In genomic region chr20:2709205-2709981, GRCh38 we compare ENCODE assay signal across 1 cellular context.
A peak's percentile ranks its signal among the peaks of the same experiment; 100 is the strongest.
TF ChIP-seq lines count a peak whose summit lies in the region.

No MANE protein-coding gene starts in this region.

TF ChIP-seq in HepG2, 621 proteins besides CTCF, POLR2A, EP300 and RAD21:
- TF ChIP-seq ZNF281 (CRISPR knock-in tag; IDR thresholded peaks at IDR 0.05; ENCODE audit: borderline replicate concordance) = peak; percentile 51; the same call in 1 of the 2 replicates
- TF ChIP-seq ZFP36L1 (CRISPR knock-in tag; IDR thresholded peaks at IDR 0.05) = no peak
